Comparison of ENCODE assay signal across 23 cellular contexts in genomic region chr3:172303181-172303580, GRCh38.
"Had no signal": no experiment of that assay in that cellular context is flagged by ENCODE, and none has a peak within 500 bp of the region (broad histone marks: within the 10 kb centered on the region; RNA-seq: fewer than 3 reads in every experiment).

No MANE protein-coding gene starts in this region.

- H3K36me3 ChIP-seq: uterus had no signal

- H3K27me3 ChIP-seq: body of pancreas, colonic mucosa, foreskin keratinocyte, suprapubic skin, transverse colon, uterus had no signal

- H3K27me3 Mint-ChIP-seq: activated B cell treated with CpG ODN at 0.5 μM for 24 hours; activated CD4-positive, alpha-beta memory T cell treated with anti-CD3 and anti-CD28 coated beads for 36 hours; activated naive CD8-positive, alpha-beta T cell treated with anti-CD3 and anti-CD28 coated beads for 36 hours; central memory CD8-positive, alpha-beta T cell; progenitor cell of endocrine pancreas had no signal

- H3K9me3 Mint-ChIP-seq: activated B cell treated with CpG ODN at 0.5 μM for 24 hours; activated CD4-positive, alpha-beta memory T cell treated with anti-CD3 and anti-CD28 coated beads for 36 hours; activated naive CD8-positive, alpha-beta T cell treated with anti-CD3 and anti-CD28 coated beads for 36 hours; activated T-helper 1 cell treated with anti-CD3 and anti-CD28 coated beads, Interleukin-12 subunit alpha, Interleukin-12 subunit beta, Interleukin-2, Interleukin-4 antibody, amounts not matched to agents 30 ng/mL and 10 ng/mL and 1 ng/mL, durations not matched to agents 14 hours and 24 hours and 36 hours; central memory CD8-positive, alpha-beta T cell had no signal

- H3K4me1 Mint-ChIP-seq: activated B cell treated with CpG ODN at 0.5 μM for 24 hours; activated naive CD8-positive, alpha-beta T cell treated with anti-CD3 and anti-CD28 coated beads for 36 hours; central memory CD8-positive, alpha-beta T cell had no signal

- H3K4me1 ChIP-seq: body of pancreas, colonic mucosa, uterus had no signal

- DNase-seq: activated B cell treated with CpG ODN at 0.5 μM for 24 hours; activated CD4-positive, alpha-beta memory T cell treated with anti-CD3 and anti-CD28 coated beads for 36 hours; activated CD4-positive, alpha-beta T cell treated with anti-CD3 and anti-CD28 coated beads for 4 hours; activated gamma-delta T cell treated with Interleukin-2 at 50 U/mL for 16 hours; activated naive CD8-positive, alpha-beta T cell treated with anti-CD3 and anti-CD28 coated beads for 36 hours; activated T-cell treated with anti-CD3 and anti-CD28 coated beads for 4 hours; amygdala; body of pancreas; colonic mucosa; foreskin keratinocyte; hypothalamus; islet precursor cell; mammary epithelial cell; midbrain; occipital lobe; stimulated activated CD8-positive, alpha-beta memory T cell treated with anti-CD3 and anti-CD28 coated beads, Interleukin-4, amount 100 ng/mL, for 48 hours; stimulated activated naive CD4-positive, alpha-beta T cell; transverse colon; uterus had no signal

- H3K4me3 ChIP-seq: body of pancreas, colonic mucosa, suprapubic skin, transverse colon, uterus had no signal

- H3K9me3 ChIP-seq: colonic mucosa, suprapubic skin, transverse colon, uterus had no signal

- H3K27ac ChIP-seq: body of pancreas, colonic mucosa, foreskin keratinocyte, suprapubic skin, transverse colon, uterus had no signal

- H3K27ac Mint-ChIP-seq: activated B cell treated with CpG ODN at 0.5 μM for 24 hours; activated CD4-positive, alpha-beta memory T cell treated with anti-CD3 and anti-CD28 coated beads for 36 hours; activated naive CD8-positive, alpha-beta T cell treated with anti-CD3 and anti-CD28 coated beads for 36 hours; progenitor cell of endocrine pancreas had no signal

- H3K4me3 Mint-ChIP-seq: activated B cell treated with CpG ODN at 0.5 μM for 24 hours; activated CD4-positive, alpha-beta memory T cell treated with anti-CD3 and anti-CD28 coated beads for 36 hours; activated naive CD8-positive, alpha-beta T cell treated with anti-CD3 and anti-CD28 coated beads for 36 hours; activated T-helper 1 cell treated with anti-CD3 and anti-CD28 coated beads, Interleukin-12 subunit alpha, Interleukin-12 subunit beta, Interleukin-2, Interleukin-4 antibody, amounts not matched to agents 30 ng/mL and 10 ng/mL and 1 ng/mL, durations not matched to agents 14 hours and 24 hours and 36 hours; central memory CD8-positive, alpha-beta T cell had no signal
